Comparison of ENCODE assay signal across 9 cellular contexts in genomic region chr11:121417607-121418006, GRCh38. TPM values are rescaled to one million over a fixed set of nuclear protein-coding genes. Genes with fewer than 3 reads are reported as not detected.
DNase-seq lines count a peak whose midpoint lies in the region; ATAC-seq and TF ChIP-seq lines count a peak whose summit lies in the region.
"Had no signal": no experiment of that assay in that cellular context is flagged by ENCODE, and none has a peak within 500 bp of the region (broad histone marks: within the 10 kb centered on the region; RNA-seq: fewer than 3 reads in every experiment).

No MANE protein-coding gene starts in this region.

- peaks cover 3% of the 10 kb centered on the region for H3K9me3 Mint-ChIP-seq in activated naive CD4-positive, alpha-beta T cell treated with anti-CD3 and anti-CD28 coated beads, Interleukin-2, amount 10 ng/mL, durations not matched to agents 7 days and 5 days
- no peaks in the 10 kb centered on the region for H3K9me3 Mint-ChIP-seq in activated naive CD4-positive, alpha-beta T cell treated with anti-CD3 and anti-CD28 coated beads, Interleukin-2, amount 50 U/mL, for 72 hours

- no peak for ATAC-seq in activated naive CD4-positive, alpha-beta T cell treated with anti-CD3 and anti-CD28 coated beads, Interleukin-2, amount 50 U/mL, for 72 hours
- ATAC-seq in right lobe of liver (peak in 3 of 4 donors; percentile 8 to 30 (median 17)), HG03432 (IDR thresholded peaks at IDR 0.05; ENCODE audit: unreplicated experiment) (no peak)

- H3K36me3 ChIP-seq in right lobe of liver (no peaks in the 10 kb centered on the region), tibial artery (no peaks in the 10 kb centered on the region)

- DNase-seq in activated naive CD4-positive, alpha-beta T cell treated with anti-CD3 and anti-CD28 coated beads, Interleukin-2, amount 10 ng/mL, durations not matched to agents 7 days and 5 days = no peak
- DNase-seq in activated naive CD4-positive, alpha-beta T cell treated with Interleukin-2 at 50 U/mL for 16 hours = no peak
- DNase-seq in activated naive CD4-positive, alpha-beta T cell treated with anti-CD3 and anti-CD28 coated beads, Interleukin-2, amount 50 U/mL, for 72 hours (ENCODE audit: low spot score in 2 of 2) = no peak
- DNase-seq in right lobe of liver (no peak), tibial artery (no peak), MV-4-11 (lab: John Stamatoyannopoulos, UW) (no peak)
- no peak for DNase-seq in effector CD4-positive, alpha-beta T cell

- H3K4me1 Mint-ChIP-seq in activated naive CD4-positive, alpha-beta T cell treated with anti-CD3 and anti-CD28 coated beads, Interleukin-2, amount 10 ng/mL, durations not matched to agents 7 days and 5 days = peaks cover 69% of the 10 kb centered on the region

- H3K4me1 ChIP-seq in right lobe of liver (peaks cover 0 to 30% (median 10%) of the 10 kb centered on the region in 4 donors), tibial artery (peaks cover 0 to 28% (median 15%) of the 10 kb centered on the region in 4 donors)

- H3K4me3 Mint-ChIP-seq in activated naive CD4-positive, alpha-beta T cell treated with anti-CD3 and anti-CD28 coated beads, Interleukin-2, amount 10 ng/mL, durations not matched to agents 7 days and 5 days = peak overlapping the region; percentile 21

- 11% methylated on average over 2 of the region's 2 CpGs for WGBS in right lobe of liver (ENCODE audit: insufficient coverage, low coverage, low lambda C conversion rate, missing lambda C conversion rate)

- no peaks in the 10 kb centered on the region for H3K27me3 Mint-ChIP-seq in activated naive CD4-positive, alpha-beta T cell treated with anti-CD3 and anti-CD28 coated beads, Interleukin-2, amount 10 ng/mL, durations not matched to agents 7 days and 5 days

- H3K4me3 ChIP-seq in right lobe of liver = no peak overlapping the region
- no peak overlapping the region for H3K4me3 ChIP-seq in tibial artery
- H3K4me3 ChIP-seq: body of pancreas had no signal

- H3K27ac Mint-ChIP-seq in activated naive CD4-positive, alpha-beta T cell treated with anti-CD3 and anti-CD28 coated beads, Interleukin-2, amount 10 ng/mL, durations not matched to agents 7 days and 5 days = peak overlapping the region; percentile 87
- peak overlapping the region; percentile 66 to 71 for H3K27ac Mint-ChIP-seq in activated naive CD4-positive, alpha-beta T cell treated with anti-CD3 and anti-CD28 coated beads, Interleukin-2, amount 50 U/mL, for 72 hours

- H3K27ac ChIP-seq in right lobe of liver (peak overlapping the region; percentile 24 to 64 (median 56)), tibial artery (peak overlapping the region; percentile 58 to 63)

- intact Hi-C loops in right lobe of liver (cut with DNase I) = no loop called here
- intact Hi-C loops in tibial artery (cut with DNase I; ENCODE audit: low total_unique reads) = no loop called here

- peaks cover 11% of the 10 kb centered on the region for H3K36me3 Mint-ChIP-seq in activated naive CD4-positive, alpha-beta T cell treated with anti-CD3 and anti-CD28 coated beads, Interleukin-2, amount 10 ng/mL, durations not matched to agents 7 days and 5 days
- H3K36me3 Mint-ChIP-seq in activated naive CD4-positive, alpha-beta T cell treated with anti-CD3 and anti-CD28 coated beads, Interleukin-2, amount 50 U/mL, for 72 hours = peaks cover 0 to 8% of the 10 kb centered on the region in 2 donors

- no peaks in the 10 kb centered on the region for H3K27me3 ChIP-seq in right lobe of liver
- no peaks in the 10 kb centered on the region for H3K27me3 ChIP-seq in tibial artery
- H3K27me3 ChIP-seq: body of pancreas had no signal

- CTCF ChIA-PET in activated naive CD4-positive, alpha-beta T cell treated with anti-CD3 and anti-CD28 coated beads, Interleukin-2, amount 10 ng/mL, durations not matched to agents 7 days and 5 days (lab: Charles Lee) = interaction anchor here (0.6 to 1.4 kb wide), 6 partner anchors 33 to 1603 kb away, joined by 3 to 6 read pairs (median 4); no protein-coding TSS in a partner anchor

- no peak for TF ChIP-seq CTCF in right lobe of liver (IDR thresholded peaks at IDR 0.05)
- TF ChIP-seq CTCF in tibial artery (IDR thresholded peaks at IDR 0.05) = no peak

- H3K9me3 ChIP-seq in right lobe of liver = no peaks in the 10 kb centered on the region
- H3K9me3 ChIP-seq in tibial artery = no peaks in the 10 kb centered on the region
- H3K9me3 ChIP-seq: body of pancreas had no signal

- TF ChIP-seq POLR2A in right lobe of liver (IDR thresholded peaks at IDR 0.05) = no peak

RNA-seq across cellular contexts. Expression of gene SORL1, which starts 34.5 kb away (rescaled TPM):
- total RNA-seq in activated naive CD4-positive, alpha-beta T cell treated with anti-CD3 and anti-CD28 coated beads, Interleukin-2, amount 50 U/mL, for 72 hours = 100 to 1,000 TPM in 1 of 2 donors, 10 to 100 TPM in 1; 90.4 to 139 TPM
- total RNA-seq in right lobe of liver = 100 to 1,000 TPM in 2 of 6 experiments, 10 to 100 TPM in 4; 45.2 to 137 (median 73.8) TPM

Comparison
In these comparisons a context has a peak if more than half of its experiments do, and no peak if none do; other contexts are left out.
1. ATAC-seq: peak in right lobe of liver (3 of 4); none in activated naive CD4-positive, alpha-beta T cell treated with anti-CD3 and anti-CD28 coated beads, Interleukin-2, amount 50 U/mL, for 72 hours (0 of 2) and HG03432 (single experiment).